In the genomic region with DNA sequence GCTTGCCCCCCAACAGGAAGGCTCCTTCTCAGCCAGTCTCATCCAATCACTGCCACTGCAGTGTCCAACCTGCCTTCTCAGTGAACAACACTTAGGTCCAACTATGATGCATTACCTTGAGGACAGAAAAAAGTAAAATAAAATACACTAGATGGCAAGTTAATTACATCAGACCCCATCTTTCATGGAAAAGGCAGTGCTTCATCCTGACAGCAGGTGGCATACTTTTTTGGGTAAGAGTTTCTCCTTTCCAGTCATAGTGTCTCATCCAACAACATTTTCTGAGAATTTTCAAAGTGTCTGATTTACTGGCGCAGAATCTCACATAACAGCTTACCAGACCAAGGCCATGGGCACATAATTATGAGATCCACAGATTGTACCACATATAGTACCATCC, we compare ENCODE assay signal across 12 cellular contexts.
DNase-seq lines count a peak whose midpoint lies in the region; FAIRE-seq and TF ChIP-seq lines count a peak whose summit lies in the region.
"Had no signal": no experiment of that assay in that cellular context is flagged by ENCODE, and none has a peak within 500 bp of the region (broad histone marks: within the 10 kb centered on the region; RNA-seq: fewer than 3 reads in every experiment).

No MANE protein-coding gene starts in this region.

- H3K18ac ChIP-seq in H1 (ENCODE audit: extremely low read depth, low read length): no peak overlapping the region

- no peaks in the 10 kb centered on the region for H4K20me1 ChIP-seq in H1 (replicated peaks in 1 of 2; ENCODE audit: control insufficient read depth in 1 of 2, insufficient read depth in 2 of 2, low read length in 2 of 2)

- H3K27ac ChIP-seq in H1 (ENCODE audit: low read depth, low read length): no peak overlapping the region
- H3K27ac ChIP-seq: heart right ventricle had no signal

- no peak overlapping the region for H4K91ac ChIP-seq in H1 (replicated peaks; ENCODE audit: insufficient read length, low read length)

- CTCF ChIA-PET in H1 (lab: Charles Lee; ENCODE audit: partially characterized antibody): interaction anchor here (0.9 to 2.1 kb wide), 6 partner anchors 10 to 312 kb away, joined by 3 to 9 read pairs (median 4); no protein-coding TSS in a partner anchor

- POLR2A ChIA-PET in H1 (lab: Charles Lee; ENCODE audit: partially characterized antibody): no interaction called here

- no peak overlapping the region for H2BK15ac ChIP-seq in H1 (ENCODE audit: low read length)

- H3K4me1 ChIP-seq in H1 (replicated peaks in 1 of 4; ENCODE audit: control insufficient read depth in 3 of 4, insufficient read depth in 4 of 4, low read length in 3 of 4): no peaks in the 10 kb centered on the region
- H3K4me1 ChIP-seq: heart right ventricle had no signal

- peak; percentile 60 to 64 for TF ChIP-seq RAD21 in H1 (IDR thresholded peaks at IDR 0.05 in 1 of 2, conservative IDR thresholded peaks at IDR 0.05 in 1 of 2; ENCODE audit: low read depth in 2 of 2, low read length in 2 of 2)

- no peak overlapping the region for H2BK120ac ChIP-seq in H1 (replicated peaks; ENCODE audit: low read depth, low read length)

- no peaks in the 10 kb centered on the region for H3K36me3 ChIP-seq in H1 (ENCODE audit: control insufficient read depth in 2 of 4, insufficient read depth in 4 of 4, low read length in 3 of 4)
- H3K36me3 ChIP-seq: heart right ventricle had no signal

- peak overlapping the region; percentile 92; the same call in 1 of the 2 replicates for H2AFZ ChIP-seq in H1 (ENCODE audit: low read length)

- no peak overlapping the region for H3K56ac ChIP-seq in H1 (replicated peaks; ENCODE audit: insufficient read length, low read depth, low read length)

- H3K4me2 ChIP-seq in H1 (ENCODE audit: insufficient read depth in 1 of 2, low read depth in 2 of 2, low read length in 2 of 2): no peak overlapping the region

- TF ChIP-seq EP300 in H1 (IDR thresholded peaks at IDR 0.05; ENCODE audit: borderline replicate concordance in 1 of 2, low read depth in 2 of 2, low read length in 2 of 2): no peak

- no peaks in the 10 kb centered on the region for H3K27me3 ChIP-seq in H1 (replicated peaks in 1 of 4; ENCODE audit: control insufficient read depth in 3 of 4, extremely low read depth in 1 of 4, insufficient read depth in 3 of 4, low read length in 3 of 4)
- H3K27me3 ChIP-seq: heart right ventricle had no signal

- H2BK12ac ChIP-seq in H1 (ENCODE audit: low read depth, low read length): no peak overlapping the region

- DNase-seq in DMS 273 (lab: John Stamatoyannopoulos, UW; ENCODE audit: unreplicated experiment) (peak; percentile 19), DMS 273 treated with DMSO at 0.1 percent for 48 hours (lab: John Stamatoyannopoulos, UW) (no peak), NAMALWA (ENCODE audit: low spot score) (peak; percentile 35), H1 (ENCODE audit: low read depth in 1 of 2, low spot score in 2 of 2) (peak in 1 of 2 experiments; percentile 49), renal cortical epithelial cell (ENCODE audit: low read depth) (peak; percentile 30), NCI-H446 (lab: John Stamatoyannopoulos, UW) (no peak), amniotic stem cell (lab: John Stamatoyannopoulos, UW) (no peak)
- no peak for DNase-seq in activated CD4-positive, CD25-positive, alpha-beta regulatory T cell treated with anti-CD3 and anti-CD28 coated beads, Interleukin-2, amount 50 U/mL, for 72 hours
- DNase-seq: heart right ventricle; NCI-H187 treated with DMSO at 0.1 percent for 48 hours; stimulated activated CD8-positive, alpha-beta memory T cell treated with anti-CD3 and anti-CD28 coated beads, Interleukin-4, amount 100 ng/mL, for 48 hours had no signal

- H3K14ac ChIP-seq in H1 (ENCODE audit: insufficient read length): no peak overlapping the region

- H3K23me2 ChIP-seq in H1 (ENCODE audit: low read depth, low read length): no peaks in the 10 kb centered on the region

- peak; percentile 58 for FAIRE-seq in H1 (lab: Jason Lieb, UNC)
- FAIRE-seq: A204.1 had no signal

- H2BK5ac ChIP-seq in H1 (ENCODE audit: low read depth, low read length): no peak overlapping the region

- WGBS in H1 (ENCODE audit: extremely low coverage in 1 of 2, insufficient coverage in 1 of 2, insufficient read length in 1 of 2, insufficient replicate concordance in 2 of 2, low coverage in 1 of 2, low lambda C conversion rate in 2 of 2, missing lambda C conversion rate in 1 of 2), 2 experiments: 93% methylated on average over 1 of the region's 1 CpG; no CpG with 5 or more reads in 1 of the 2 experiments

- no peak overlapping the region for H2AK5ac ChIP-seq in H1 (ENCODE audit: low read depth, low read length)

- no peak overlapping the region for H4K5ac ChIP-seq in H1 (ENCODE audit: insufficient read length, low read depth, low read length)

- H3K4me3 ChIP-seq in H1 (ENCODE audit: extremely low read depth in 1 of 4, insufficient read depth in 2 of 4, low read depth in 3 of 4, low read length in 4 of 4): no peak overlapping the region
- H3K4me3 ChIP-seq: heart right ventricle had no signal

- peak in 2 of 3 experiments; percentile 51 to 69; a peak in 2 of 4 replicates for TF ChIP-seq CTCF in H1 (IDR thresholded peaks at IDR 0.05; ENCODE audit: control extremely low read depth in 1 of 3, insufficient read depth in 1 of 3, low read depth in 1 of 3, low read length in 3 of 3)

- H4K8ac ChIP-seq in H1 (ENCODE audit: extremely low read depth, insufficient read depth, low read length): no peak overlapping the region

- H3K4ac ChIP-seq in H1 (replicated peaks; ENCODE audit: insufficient read length, low read depth, low read length): no peak overlapping the region

- no peaks in the 10 kb centered on the region for H3K9me3 ChIP-seq in H1 (ENCODE audit: insufficient read depth in 2 of 2, low read depth in 1 of 2, low read length in 1 of 2)

- no peak overlapping the region for H2BK20ac ChIP-seq in H1 (ENCODE audit: low read length)

- no peaks in the 10 kb centered on the region for H3K79me2 ChIP-seq in H1 (ENCODE audit: control insufficient read depth in 1 of 2, insufficient read depth in 2 of 2, low read length in 2 of 2)

- no peaks in the 10 kb centered on the region for H3K79me1 ChIP-seq in H1 (ENCODE audit: low read depth, low read length)

- H3K23ac ChIP-seq in H1 (ENCODE audit: insufficient read length): no peak overlapping the region

- no peak for TF ChIP-seq POLR2A in H1 (IDR thresholded peaks at IDR 0.05; ENCODE audit: control extremely low read depth in 1 of 2, low read depth in 2 of 2, low read length in 2 of 2)

- no peak overlapping the region for H3K9ac ChIP-seq in H1 (replicated peaks in 1 of 4; ENCODE audit: extremely low read depth in 1 of 4, low read depth in 3 of 4, low read length in 3 of 4)

TF ChIP-seq in H1, 55 proteins besides CTCF, POLR2A, EP300 and RAD21:
- TF ChIP-seq, protein P1, sequence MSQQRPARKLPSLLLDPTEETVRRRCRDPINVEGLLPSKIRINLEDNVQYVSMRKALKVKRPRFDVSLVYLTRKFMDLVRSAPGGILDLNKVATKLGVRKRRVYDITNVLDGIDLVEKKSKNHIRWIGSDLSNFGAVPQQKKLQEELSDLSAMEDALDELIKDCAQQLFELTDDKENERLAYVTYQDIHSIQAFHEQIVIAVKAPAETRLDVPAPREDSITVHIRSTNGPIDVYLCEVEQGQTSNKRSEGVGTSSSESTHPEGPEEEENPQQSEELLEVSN (IDR thresholded peaks at IDR 0.05): no peak
- TF ChIP-seq JUND (IDR thresholded peaks at IDR 0.05; ENCODE audit: low read length): no peak
- TF ChIP-seq SUZ12 (IDR thresholded peaks at IDR 0.05; ENCODE audit: low read length): no peak
- no peak for TF ChIP-seq TEAD4 (IDR thresholded peaks at IDR 0.05; ENCODE audit: low read depth, low read length)
- no peak for TF ChIP-seq HDAC2 (IDR thresholded peaks at IDR 0.05; ENCODE audit: borderline replicate concordance in 1 of 2, low read depth in 2 of 2, low read length in 2 of 2)
- no peak for TF ChIP-seq FOSL1 (IDR thresholded peaks at IDR 0.05; ENCODE audit: insufficient read depth, low read depth, low read length)
- no peak for TF ChIP-seq SIX5 (IDR thresholded peaks at IDR 0.05; ENCODE audit: low read depth, low read length)
- no peak for TF ChIP-seq BACH1 (IDR thresholded peaks at IDR 0.05; ENCODE audit: low read length)
- TF ChIP-seq POLR2AphosphoS5 (IDR thresholded peaks at IDR 0.05; ENCODE audit: low read depth, low read length): no peak
- TF ChIP-seq ASH2L (IDR thresholded peaks at IDR 0.05; ENCODE audit: low read length): no peak
- TF ChIP-seq NANOG (IDR thresholded peaks at IDR 0.05; ENCODE audit: insufficient read depth, low read depth, low read length, poor library complexity, severe bottlenecking): no peak
- no peak for TF ChIP-seq YY1 (IDR thresholded peaks at IDR 0.05; ENCODE audit: low read depth, low read length)
- TF ChIP-seq SIRT6 (IDR thresholded peaks at IDR 0.05; ENCODE audit: low read length): no peak
- TF ChIP-seq RXRA (IDR thresholded peaks at IDR 0.05; ENCODE audit: insufficient read depth, low read depth, low read length): no peak
- no peak for TF ChIP-seq MAFK (IDR thresholded peaks at IDR 0.05; ENCODE audit: low read depth, low read length)

Comparison
In these comparisons a context has a peak if more than half of its experiments do, and no peak if none do; other contexts are left out.
1. DNase-seq: peak in DMS 273 (single experiment), NAMALWA (single experiment) and renal cortical epithelial cell (single experiment); none in DMS 273 treated with DMSO at 0.1 percent for 48 hours (single experiment), NCI-H446 (0 of 2), amniotic stem cell (single experiment) and activated CD4-positive, CD25-positive, alpha-beta regulatory T cell treated with anti-CD3 and anti-CD28 coated beads, Interleukin-2, amount 50 U/mL, for 72 hours (single experiment).